In genomic region chr1:44812822-44813543, GRCh38 we compare ENCODE assay signal across 9 cellular contexts. TPM values are rescaled to one million over a fixed set of nuclear protein-coding genes. Genes with fewer than 3 reads are reported as not detected.
DNase-seq lines count a peak whose midpoint lies in the region; ATAC-seq and FAIRE-seq lines count a peak whose summit lies in the region.
"Had no signal": no experiment of that assay in that cellular context is flagged by ENCODE, and none has a peak within 500 bp of the region (broad histone marks: within the 10 kb centered on the region; RNA-seq: fewer than 3 reads in every experiment).

No MANE protein-coding gene starts in this region.

- peak overlapping the region; percentile 56 for H2AK5ac ChIP-seq in trophoblast cell (ENCODE audit: low read length)

- no peak overlapping the region for H3K9ac ChIP-seq in trophoblast cell (ENCODE audit: low read length)

- H3K23ac ChIP-seq in trophoblast cell (ENCODE audit: low read length): no peak overlapping the region

- H2BK12ac ChIP-seq in trophoblast cell (ENCODE audit: low read length): peak overlapping the region; percentile 65

- H3K27ac ChIP-seq in trophoblast cell (ENCODE audit: low read depth, low read length): no peak overlapping the region

- intact Hi-C loops in Right ventricle myocardium superior (cut with DNase I): no loop called here

- peaks cover 9 to 12% of the 10 kb centered on the region in 2 experiments for H3K36me3 ChIP-seq in trophoblast cell (ENCODE audit: control insufficient read depth in 1 of 2, insufficient read depth in 2 of 2, low read length in 2 of 2)

- H3K4ac ChIP-seq in trophoblast cell (ENCODE audit: low read depth, low read length): peak overlapping the region; percentile 20

- no peaks in the 10 kb centered on the region for H3K27me3 Mint-ChIP-seq in T-helper 17 cell

- ATAC-seq in T-helper 17 cell (no peak), Right ventricle myocardium superior (ENCODE audit: poor library complexity) (peak; percentile 16), HG02852 (IDR thresholded peaks at IDR 0.05; ENCODE audit: unreplicated experiment) (no peak), GM21576 (IDR thresholded peaks at IDR 0.05; ENCODE audit: unreplicated experiment) (no peak)

- peaks cover 13% of the 10 kb centered on the region for H3K79me2 ChIP-seq in trophoblast cell (ENCODE audit: control insufficient read depth, insufficient read depth, low read length, poor library complexity)

- peak overlapping the region; percentile 73 for H4K8ac ChIP-seq in trophoblast cell (ENCODE audit: low read depth, low read length)

- H3K18ac ChIP-seq in trophoblast cell (ENCODE audit: low read length): peak overlapping the region; percentile 55

- H2BK5ac ChIP-seq in trophoblast cell (ENCODE audit: low read depth, low read length, poor library complexity): no peak overlapping the region

- peak overlapping the region; percentile 65 for H3K4me2 ChIP-seq in trophoblast cell (ENCODE audit: low read length)

- peak overlapping the region; percentile 7 for H3K14ac ChIP-seq in trophoblast cell (ENCODE audit: low read length)

- no peaks in the 10 kb centered on the region for H3K27me3 ChIP-seq in trophoblast cell (ENCODE audit: insufficient read depth, low read length)

- WGBS in trophoblast cell (ENCODE audit: extremely low coverage, insufficient coverage, insufficient read length): no CpG with 5 or more reads among the region's 48 CpGs

- peak overlapping the region; percentile 7 for H2BK120ac ChIP-seq in trophoblast cell (ENCODE audit: insufficient read depth, low read length, poor library complexity)

- no peaks in the 10 kb centered on the region for H3K36me3 Mint-ChIP-seq in T-helper 17 cell (ENCODE audit: low read depth)

- peak overlapping the region; percentile 42 for H4K91ac ChIP-seq in trophoblast cell (ENCODE audit: low read depth, low read length)

- H3K4me1 Mint-ChIP-seq in T-helper 17 cell: peaks cover 60% of the 10 kb centered on the region

- DNase-seq in DMS53 (lab: John Stamatoyannopoulos, UW) (peak; percentile 78), T-helper 17 cell (no peak), Right ventricle myocardium superior (no peak), trophoblast cell (peak; percentile 47 to 58), T-helper 9 cell (no peak), urothelium cell line (ENCODE audit: low spot score) (no peak)

- H3K4me3 ChIP-seq in trophoblast cell (ENCODE audit: low read depth, low read length): peak overlapping the region; percentile 21

- H3K4me3 Mint-ChIP-seq in T-helper 17 cell: peak overlapping the region; percentile 95

- H3K9me3 ChIP-seq in T-helper 17 cell (ENCODE audit: control insufficient read depth, low read length, poor library complexity, severe bottlenecking): no peaks in the 10 kb centered on the region
- H3K9me3 ChIP-seq in trophoblast cell (ENCODE audit: insufficient read depth, low read depth, low read length): no peaks in the 10 kb centered on the region

- peaks cover 51 to 56% of the 10 kb centered on the region in 2 experiments for H3K4me1 ChIP-seq in trophoblast cell (ENCODE audit: control insufficient read depth in 1 of 2, insufficient read depth in 2 of 2, low read length in 2 of 2)

- H4K12ac ChIP-seq in trophoblast cell (ENCODE audit: low read depth, low read length): peak overlapping the region; percentile 4

- FAIRE-seq in urothelium cell line (lab: Jason Lieb, UNC): no peak

- H3K79me1 ChIP-seq in trophoblast cell (ENCODE audit: low read length): peaks cover 39% of the 10 kb centered on the region

- H2AFZ ChIP-seq in trophoblast cell (ENCODE audit: insufficient read depth, low read length, poor library complexity): peak overlapping the region; percentile 8

- peak overlapping the region; percentile 100 for H3K27ac Mint-ChIP-seq in T-helper 17 cell

RNA-seq across cellular contexts. Expression of gene BTBD19, which starts 4.7 kb away (rescaled TPM):
- total RNA-seq in T-helper 17 cell (10 to 100 TPM; 43.1 to 56.6 TPM), Right ventricle myocardium superior (1.9 TPM)
- 5.8 and 5.9 TPM in 2 replicates for polyA plus RNA-seq in trophoblast cell (2013)

RNA-seq across cellular contexts. Expression of gene DYNLT4, which starts 5.8 kb away (rescaled TPM):
- total RNA-seq in T-helper 17 cell (1 to 10 TPM; 5.5 to 6.2 TPM), Right ventricle myocardium superior (1.1 TPM)
- polyA plus RNA-seq in trophoblast cell (2013): 0.07 TPM in 1 of 2 replicates, not detected in the other
- total RNA-seq: neural crest cell had no signal

RNA-seq across cellular contexts. Expression of gene PLK3, which starts 12.8 kb away (rescaled TPM):
- total RNA-seq in T-helper 17 cell: 100 to 1,000 TPM; 389 to 523 TPM
- 6.2 TPM for total RNA-seq in Right ventricle myocardium superior
- 16.6 TPM in 2 replicates for polyA plus RNA-seq in trophoblast cell (2013)

RNA-seq across cellular contexts. Expression of gene BEST4, which starts 25.0 kb away (rescaled TPM):
- total RNA-seq in T-helper 17 cell (1 to 10 TPM; 1.1 to 1.4 TPM), Right ventricle myocardium superior (not detected)
- polyA plus RNA-seq in trophoblast cell (2013): 0.14 TPM in 2 replicates

RNA-seq across cellular contexts. Expression of gene PTCH2, which starts 30.1 kb away (rescaled TPM):
- 1 to 10 TPM; 1.6 to 1.7 TPM for total RNA-seq in T-helper 17 cell
- 0.30 TPM for total RNA-seq in Right ventricle myocardium superior
- 0.10 and 0.15 TPM in 2 replicates for polyA plus RNA-seq in trophoblast cell (2013)

Comparison
In these comparisons a context has a peak if more than half of its experiments do, and no peak if none do; other contexts are left out.
1. DNase-seq: peak in DMS53 (single experiment) and trophoblast cell (2 of 2); none in T-helper 17 cell (0 of 3), Right ventricle myocardium superior (single experiment), T-helper 9 cell (single experiment) and urothelium cell line (single experiment).
2. RNA of gene BTBD19, which starts 4.7 kb away (total RNA-seq): 43.1 to 56.6 TPM in T-helper 17 cell; 1.9 TPM in Right ventricle myocardium superior (single experiment); every median in the first group is over 10 times any median in the second.
3. RNA of gene PLK3, which starts 12.8 kb away (total RNA-seq): 389 to 523 TPM in T-helper 17 cell; 6.2 TPM in Right ventricle myocardium superior (single experiment); every median in the first group is over 10 times any median in the second.